ENCODE assay signal across 12 cellular contexts in genomic region chr7:133851416-133851815, GRCh38.
"Had no signal": no experiment of that assay in that cellular context is flagged by ENCODE, and none has a peak within 500 bp of the region (broad histone marks: within the 10 kb centered on the region; RNA-seq: fewer than 3 reads in every experiment).

No MANE protein-coding gene starts in this region.

- H3K4me3 ChIP-seq: ovary had no signal

- H3K27ac Mint-ChIP-seq: activated naive CD8-positive, alpha-beta T cell treated with anti-CD3 and anti-CD28 coated beads, Interleukin-2, amount 10 ng/mL, durations not matched to agents 7 days and 5 days; stimulated activated memory B cell treated with anti-CD40 and anti-IgM and Interleukin-4, amounts not matched to agents 10 μg/mL and 1 μg/mL and 100 μg/mL, for 72 hours; T-helper 2 cell treated with Interferon-gamma antibody and Interleukin-4, amounts not matched to agents 5 μg/mL and 100 μg/mL, for 36 hours had no signal

- H3K4me3 Mint-ChIP-seq: activated naive CD8-positive, alpha-beta T cell treated with anti-CD3 and anti-CD28 coated beads, Interleukin-2, amount 10 ng/mL, durations not matched to agents 7 days and 5 days; stimulated activated memory B cell treated with anti-CD40 and anti-IgM and Interleukin-4, amounts not matched to agents 10 μg/mL and 1 μg/mL and 100 μg/mL, for 72 hours; T-helper 2 cell treated with Interferon-gamma antibody and Interleukin-4, amounts not matched to agents 5 μg/mL and 100 μg/mL, for 36 hours had no signal

- ATAC-seq: activated CD4-positive, CD25-positive, alpha-beta regulatory T cell treated with anti-CD3 and anti-CD28 coated beads, Interleukin-2, amount 50 U/mL, for 24 hours; stimulated activated memory B cell treated with anti-CD40 and anti-IgM and Interleukin-4, amounts not matched to agents 10 μg/mL and 1 μg/mL and 100 μg/mL, for 72 hours had no signal

- H3K36me3 Mint-ChIP-seq: activated naive CD8-positive, alpha-beta T cell treated with anti-CD3 and anti-CD28 coated beads, Interleukin-2, amount 10 ng/mL, durations not matched to agents 7 days and 5 days had no signal

- H3K27me3 ChIP-seq: ovary had no signal

- H3K27me3 Mint-ChIP-seq: activated naive CD8-positive, alpha-beta T cell treated with anti-CD3 and anti-CD28 coated beads, Interleukin-2, amount 10 ng/mL, durations not matched to agents 7 days and 5 days; stimulated activated memory B cell treated with anti-CD40 and anti-IgM and Interleukin-4, amounts not matched to agents 10 μg/mL and 1 μg/mL and 100 μg/mL, for 72 hours had no signal

- H3K9me3 ChIP-seq: ovary had no signal

- H3K9me3 Mint-ChIP-seq: activated naive CD8-positive, alpha-beta T cell treated with anti-CD3 and anti-CD28 coated beads, Interleukin-2, amount 10 ng/mL, durations not matched to agents 7 days and 5 days; stimulated activated memory B cell treated with anti-CD40 and anti-IgM and Interleukin-4, amounts not matched to agents 10 μg/mL and 1 μg/mL and 100 μg/mL, for 72 hours; T-helper 2 cell treated with Interferon-gamma antibody and Interleukin-4, amounts not matched to agents 5 μg/mL and 100 μg/mL, for 36 hours had no signal

- H3K36me3 ChIP-seq: ovary had no signal

- H3K27ac ChIP-seq: ovary had no signal

- DNase-seq: activated CD4-positive, alpha-beta T cell treated with anti-CD3 and anti-CD28 coated beads, Interleukin-2, amount 50 U/mL, for 1 hour; activated CD8-positive, alpha-beta memory T cell treated with anti-CD3 and anti-CD28 coated beads for 24 hours; activated naive CD4-positive, alpha-beta T cell; activated naive CD8-positive, alpha-beta T cell treated with anti-CD3 and anti-CD28 coated beads, Interleukin-2, amount 10 ng/mL, durations not matched to agents 7 days and 5 days; aorta; erythroblast; ovary; retina; SW 1271 had no signal
